10 cellular contexts compared by ENCODE assay signal in the genomic region with DNA sequence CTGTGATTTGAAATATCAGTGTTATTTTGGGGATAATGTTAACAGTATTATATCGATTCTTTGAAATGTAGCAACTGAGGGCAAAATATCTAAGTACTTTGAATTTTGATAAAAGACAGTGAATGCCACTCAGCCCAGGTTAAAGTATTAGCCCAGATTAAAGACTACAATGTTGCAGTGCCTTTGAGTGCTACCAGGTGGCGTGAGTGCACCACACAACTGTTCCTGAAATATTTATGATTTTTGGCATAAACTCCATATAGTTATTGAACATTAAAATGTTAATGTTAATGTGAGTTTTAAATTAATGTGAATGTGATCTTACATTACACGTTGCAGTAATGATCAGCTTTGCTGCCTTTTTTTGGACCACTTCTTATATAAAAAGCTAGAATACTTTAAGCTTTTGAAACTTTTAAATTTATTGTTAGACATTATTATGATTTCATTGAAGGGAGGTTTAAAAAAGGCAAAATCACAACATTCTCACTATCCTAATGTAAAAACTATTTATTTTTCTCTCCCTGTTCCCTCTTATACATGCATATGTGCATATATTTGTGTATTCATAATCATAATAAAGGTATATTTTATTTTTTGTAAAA. TPM values are rescaled to one million over a fixed set of nuclear protein-coding genes. Genes with fewer than 3 reads are reported as not detected.
DNase-seq lines count a peak whose midpoint lies in the region; TF ChIP-seq lines count a peak whose summit lies in the region.
"Had no signal": no experiment of that assay in that cellular context is flagged by ENCODE, and none has a peak within 500 bp of the region (broad histone marks: within the 10 kb centered on the region; RNA-seq: fewer than 3 reads in every experiment).

No MANE protein-coding gene starts in this region.

- H2AFZ ChIP-seq in osteoblast (ENCODE audit: low read length), result no peak overlapping the region

- H3K79me2 ChIP-seq in osteoblast (ENCODE audit: insufficient read depth, low read length), result no peaks in the 10 kb centered on the region

- H3K27ac ChIP-seq in osteoblast (ENCODE audit: low read depth, low read length), result no peak overlapping the region

- H3K4me1 Mint-ChIP-seq in Calu3 (ENCODE audit: low read depth, unreplicated experiment), result no peaks in the 10 kb centered on the region

- peaks cover 36% of the 10 kb centered on the region for H3K36me3 ChIP-seq in osteoblast (ENCODE audit: insufficient read depth, low read length)

- no peak overlapping the region for H3K4me3 Mint-ChIP-seq in Calu3 (ENCODE audit: low read depth, unreplicated experiment)

- H4K20me1 ChIP-seq in osteoblast (ENCODE audit: insufficient read depth, low read length), result no peaks in the 10 kb centered on the region

- no peaks in the 10 kb centered on the region for H3K27me3 Mint-ChIP-seq in Calu3 (ENCODE audit: unreplicated experiment)

- no peak overlapping the region for H3K4me3 ChIP-seq in epithelial cell of esophagus (ENCODE audit: low read length)
- no peak overlapping the region for H3K4me3 ChIP-seq in osteoblast (ENCODE audit: insufficient read depth, low read length)

- no peak overlapping the region for H3K27ac Mint-ChIP-seq in Calu3 (ENCODE audit: unreplicated experiment)

- no peak overlapping the region for H3K4me2 ChIP-seq in osteoblast (ENCODE audit: insufficient read depth, low read length)

- no peaks in the 10 kb centered on the region for H3K9me3 ChIP-seq in osteoblast (ENCODE audit: low read depth, low read length)

- BruUV-seq in Calu3 (replicated peaks; lab: Mats Ljungman, UMichigan), result no TSS peak

- intact Hi-C loops in Calu3 (cut with micrococcal nuclease; ENCODE audit: unreplicated experiment), result loop anchor here (1.0 to 5.0 kb wide), 5 partner anchors 88 to 1264 kb away; no protein-coding TSS in a partner anchor

- no peaks in the 10 kb centered on the region for H3K4me1 ChIP-seq in osteoblast (ENCODE audit: insufficient read depth, low read length)

- H3K9me3 Mint-ChIP-seq in Calu3 (ENCODE audit: low read depth, unreplicated experiment), result no peaks in the 10 kb centered on the region

- CTCF ChIA-PET in Calu3 (lab: Charles Lee), result no interaction called here

- no peaks in the 10 kb centered on the region for H3K27me3 ChIP-seq in osteoblast (ENCODE audit: insufficient read depth, low read length)

- peaks cover 18% of the 10 kb centered on the region for H3K36me3 Mint-ChIP-seq in Calu3 (ENCODE audit: insufficient read depth, unreplicated experiment)

- peak; percentile 64 for TF ChIP-seq CTCF in Calu3 (IDR thresholded peaks at IDR 0.05; ENCODE audit: unreplicated experiment)
- TF ChIP-seq CTCF in GM20000 (IDR thresholded peaks at IDR 0.05; ENCODE audit: extremely low read depth, missing control alignments), result peak; percentile 56
- peak; percentile 94 for TF ChIP-seq CTCF in epithelial cell of esophagus (IDR thresholded peaks at IDR 0.05; ENCODE audit: insufficient read depth, low read depth, low read length, missing control alignments)
- peak; percentile 89 for TF ChIP-seq CTCF in osteoblast (IDR thresholded peaks at IDR 0.05; ENCODE audit: extremely low read depth, low read depth, low read length)

- DNase-seq in Calu3, result peak; percentile 36
- peak; percentile 40 for DNase-seq in GM20000 (ENCODE audit: low spot score)
- DNase-seq in M059J (ENCODE audit: low read depth), result peak; percentile 24
- DNase-seq in UCSD-AML1 (lab: John Stamatoyannopoulos, UW; ENCODE audit: unreplicated experiment), result peak; percentile 10
- peak; percentile 55 for DNase-seq in epithelial cell of esophagus (ENCODE audit: low read depth)
- DNase-seq in osteoblast (ENCODE audit: insufficient read length, low spot score, missing footprints), result no peak
- no peak for DNase-seq in NCI-H1048 (lab: John Stamatoyannopoulos, UW)
- no peak for DNase-seq in foreskin melanocyte

RNA-seq across cellular contexts. Expression of a gene that starts 22.5 kb away (rescaled TPM):
- total RNA-seq in Calu3 (2022), result 70.5 and 74.7 TPM in 2 replicates
- 66.7 and 97.6 TPM in 2 replicates for total RNA-seq in M059J (2014; rRNA removed; shearing (Covaris generic))
- 51.9 and 53.9 TPM in 2 replicates for total RNA-seq in osteoblast

RNA-seq across cellular contexts. Expression of a gene that starts 36.9 kb away (rescaled TPM):
- total RNA-seq in Calu3 (2022) (0.78 and 0.83 TPM in 2 replicates), osteoblast (3.5 and 4.0 TPM in 2 replicates)
- 1.2 TPM in 1 of 2 replicates, not detected in the other for total RNA-seq in M059J (2014; rRNA removed; shearing (Covaris generic))

RNA-seq across cellular contexts. Expression of a gene that starts 46.9 kb away (rescaled TPM):
- total RNA-seq in Calu3 (2022) (14.7 and 18.5 TPM in 2 replicates), osteoblast (38.9 and 42.0 TPM in 2 replicates)
- 9.1 and 13.2 TPM in 2 replicates for total RNA-seq in M059J (2014; rRNA removed; shearing (Covaris generic))

RNA-seq across cellular contexts. Expression of a gene that starts 46.9 kb away (rescaled TPM):
- not detected in 2 replicates for total RNA-seq in Calu3 (2022)
- not detected in 2 replicates for total RNA-seq in M059J (2014; rRNA removed; shearing (Covaris generic))
- not detected in 2 replicates for total RNA-seq in osteoblast
- total RNA-seq: pulmonary artery endothelial cell; T-helper 1 cell treated with Interleukin-12 subunit alpha and Interleukin-12 subunit beta and Interleukin-4 antibody, amounts not matched to agents 30 ng/mL and 1 ng/mL, for 36 hours had no signal

Comparison
In these comparisons a context has a peak if more than half of its experiments do, and no peak if none do; other contexts are left out.
1. DNase-seq: peak in Calu3 (single experiment), GM20000 (single experiment), M059J (single experiment), UCSD-AML1 (single experiment) and epithelial cell of esophagus (single experiment); none in osteoblast (single experiment), NCI-H1048 (single experiment) and foreskin melanocyte (single experiment).
2. Peak in every context shown above with its lines, with median percentiles within 50 percentile points of each other: CTCF ChIP-seq.